In genomic region chr14:74085828-74086227, GRCh38 we compare ENCODE assay signal across 8 cellular contexts. TPM values are rescaled to one million over a fixed set of nuclear protein-coding genes. Genes with fewer than 3 reads are reported as not detected.
A peak's percentile ranks its signal among the peaks of the same experiment; 100 is the strongest.
DNase-seq lines count a peak whose midpoint lies in the region; ATAC-seq and TF ChIP-seq lines count a peak whose summit lies in the region.

No MANE protein-coding gene starts in this region.

- H3K27me3 ChIP-seq in DND-41 (ENCODE audit: insufficient read depth, low read length, poor library complexity) (no peaks in the 10 kb centered on the region), breast epithelium (no peaks in the 10 kb centered on the region)

- H3K9me3 Mint-ChIP-seq in natural killer cell treated with Interleukin-12 subunit alpha and Interleukin-12 subunit beta and Interleukin-15 and Interleukin-18, amount 100 ng/mL, for 72 hours, result peaks cover 3% of the 10 kb centered on the region

- DNase-seq in DND-41, result no peak
- DNase-seq in M059J (ENCODE audit: low read depth), result peak; percentile 26
- DNase-seq in breast epithelium (ENCODE audit: low spot score in 2 of 2), result no peak
- DNase-seq in natural killer cell treated with Interleukin-12 subunit alpha and Interleukin-12 subunit beta and Interleukin-15 and Interleukin-18, amount 100 ng/mL, for 72 hours (ENCODE audit: low spot score), result no peak
- DNase-seq in medulla oblongata (ENCODE audit: extremely low spot score), result no peak
- no peak for DNase-seq in effector CD4-positive, alpha-beta T cell

- H3K27ac ChIP-seq in DND-41 (ENCODE audit: low read length) (peak overlapping the region; percentile 86; the same call in 1 of the 2 replicates), breast epithelium (no peak overlapping the region)

- intact Hi-C loops in breast epithelium (cut with DNase I; ENCODE audit: low total_unique reads), result no loop called here

- TF ChIP-seq CTCF in DND-41 (IDR thresholded peaks at IDR 0.05; ENCODE audit: borderline replicate concordance, extremely low read depth, low read length, poor library complexity, severe bottlenecking) (no peak), breast epithelium (IDR thresholded peaks at IDR 0.05) (no peak)

- peaks cover 13% of the 10 kb centered on the region for H3K36me3 Mint-ChIP-seq in natural killer cell treated with Interleukin-12 subunit alpha and Interleukin-12 subunit beta and Interleukin-15 and Interleukin-18, amount 100 ng/mL, for 72 hours

- H3K4me1 ChIP-seq in DND-41 (ENCODE audit: insufficient read depth, low read length) (peaks cover 29% of the 10 kb centered on the region), breast epithelium (peaks cover 0 to 5% of the 10 kb centered on the region in 2 donors)

- no peak for TF ChIP-seq POLR2A in breast epithelium (IDR thresholded peaks at IDR 0.05)

- no peaks in the 10 kb centered on the region for H3K27me3 Mint-ChIP-seq in natural killer cell treated with Interleukin-12 subunit alpha and Interleukin-12 subunit beta and Interleukin-15 and Interleukin-18, amount 100 ng/mL, for 72 hours

- no peaks in the 10 kb centered on the region; the same call in 1 of the 2 replicates for H4K20me1 ChIP-seq in DND-41 (ENCODE audit: insufficient read depth, low read length)

- H3K9me3 ChIP-seq in DND-41 (ENCODE audit: insufficient read depth, low read length, severe bottlenecking) (no peaks in the 10 kb centered on the region), breast epithelium (no peaks in the 10 kb centered on the region)

- peaks cover 66% of the 10 kb centered on the region for H3K79me2 ChIP-seq in DND-41 (ENCODE audit: insufficient read depth, low read length)

- H3K9ac ChIP-seq in DND-41 (ENCODE audit: low read depth, low read length), result peak overlapping the region; percentile 72

- ATAC-seq in DND-41 (ENCODE audit: insufficient read depth, low read depth) (no peak), GM18868 (IDR thresholded peaks at IDR 0.05; ENCODE audit: unreplicated experiment) (no peak), GM18502 (IDR thresholded peaks at IDR 0.05; ENCODE audit: poor library complexity, unreplicated experiment) (no peak)
- ATAC-seq in natural killer cell treated with Interleukin-12 subunit alpha and Interleukin-12 subunit beta and Interleukin-15 and Interleukin-18, amount 100 ng/mL, for 72 hours, result no peak

- peak overlapping the region; percentile 94 to 96 for H3K27ac Mint-ChIP-seq in natural killer cell treated with Interleukin-12 subunit alpha and Interleukin-12 subunit beta and Interleukin-15 and Interleukin-18, amount 100 ng/mL, for 72 hours

- H3K4me3 ChIP-seq in DND-41 (ENCODE audit: low read depth in 1 of 2, low read length in 2 of 2) (peak overlapping the region; percentile 74; a peak in 3 of 4 replicates), breast epithelium (peak overlapping the region in 2 of 3 donors; percentile 77 to 89)

- peak overlapping the region; percentile 82 for H3K4me2 ChIP-seq in DND-41 (ENCODE audit: insufficient read depth, low read length)

- H3K36me3 ChIP-seq in DND-41 (ENCODE audit: insufficient read depth, low read length) (peaks cover 2% of the 10 kb centered on the region), breast epithelium (no peaks in the 10 kb centered on the region)

- H3K4me3 Mint-ChIP-seq in natural killer cell treated with Interleukin-12 subunit alpha and Interleukin-12 subunit beta and Interleukin-15 and Interleukin-18, amount 100 ng/mL, for 72 hours, result peak overlapping the region; percentile 96

- peak overlapping the region; percentile 94; the same call in 1 of the 2 replicates for H2AFZ ChIP-seq in DND-41 (ENCODE audit: low read depth, low read length)

- peaks cover 24 to 36% of the 10 kb centered on the region in 2 donors for H3K4me1 Mint-ChIP-seq in natural killer cell treated with Interleukin-12 subunit alpha and Interleukin-12 subunit beta and Interleukin-15 and Interleukin-18, amount 100 ng/mL, for 72 hours (ENCODE audit: low read depth in 2 of 2)

RNA-seq across cellular contexts. Expression of gene LIN52, which starts 1.1 kb away (rescaled TPM):
- total RNA-seq in M059J (2014; rRNA removed; shearing (Covaris generic)), result 14.7 and 21.0 TPM in 2 replicates
- total RNA-seq in breast epithelium, result 10 to 100 TPM; 11.1 to 13.0 (median 11.4) TPM
- total RNA-seq in natural killer cell treated with Interleukin-12 subunit alpha and Interleukin-12 subunit beta and Interleukin-15 and Interleukin-18, amount 100 ng/mL, for 72 hours, result 10 to 100 TPM; 20.7 TPM

RNA-seq across cellular contexts. Expression of gene ALDH6A1, which starts 1.6 kb away (rescaled TPM):
- 8.9 and 18.0 TPM in 2 replicates for total RNA-seq in M059J (2014; rRNA removed; shearing (Covaris generic))
- 10 to 100 TPM; 26.9 to 78.9 (median 40.7) TPM for total RNA-seq in breast epithelium
- 10 to 100 TPM in 1 of 2 donors, 1 to 10 TPM in 1; 5.5 to 11.4 TPM for total RNA-seq in natural killer cell treated with Interleukin-12 subunit alpha and Interleukin-12 subunit beta and Interleukin-15 and Interleukin-18, amount 100 ng/mL, for 72 hours
